ENCODE assay signal across 14 cellular contexts in genomic region chr17:21294321-21295035, GRCh38. TPM values are rescaled to one million over a fixed set of nuclear protein-coding genes. Genes with fewer than 3 reads are reported as not detected.
DNase-seq lines count a peak whose midpoint lies in the region; ATAC-seq and TF ChIP-seq lines count a peak whose summit lies in the region.
"Had no signal": no experiment of that assay in that cellular context is flagged by ENCODE, and none has a peak within 500 bp of the region (broad histone marks: within the 10 kb centered on the region; RNA-seq: fewer than 3 reads in every experiment).

No MANE protein-coding gene starts in this region.

- H3K4me2 ChIP-seq in BLaER1 treated with 17β-estradiol and CSF1 and Interleukin-3, amounts not matched to agents 10 nM and 100 nM: peak overlapping the region; percentile 4 to 69 (median 34); a peak in 19 of 22 replicates

- H3K36me3 Mint-ChIP-seq in brain: peaks cover 4% of the 10 kb centered on the region
- H3K36me3 Mint-ChIP-seq in naive thymus-derived CD8-positive, alpha-beta T cell: peaks cover 0 to 32% (median 0%) of the 10 kb centered on the region in 3 donors

- no peak overlapping the region for H3K4me3 ChIP-seq in BLaER1 treated with 17β-estradiol and CSF1 and Interleukin-3, amounts not matched to agents 10 nM and 100 nM
- no peak overlapping the region for H3K4me3 ChIP-seq in H7 (ENCODE audit: insufficient read depth, low read depth, low read length)
- H3K4me3 ChIP-seq in dorsolateral prefrontal cortex: no peak overlapping the region
- H3K4me3 ChIP-seq: MG63, SK-N-MC had no signal

- no peak overlapping the region for H3K4me3 Mint-ChIP-seq in brain
- H3K4me3 Mint-ChIP-seq in naive thymus-derived CD8-positive, alpha-beta T cell: no peak overlapping the region

- H3K27me3 ChIP-seq in BLaER1 treated with 17β-estradiol and CSF1 and Interleukin-3, amounts not matched to agents 10 nM and 100 nM: no peaks in the 10 kb centered on the region
- H3K27me3 ChIP-seq in H7 (ENCODE audit: control insufficient read depth, insufficient read depth, low read length) (no peaks in the 10 kb centered on the region), dorsolateral prefrontal cortex (peaks cover 0 to 19% (median 0%) of the 10 kb centered on the region in 45 donors)
- H3K27me3 ChIP-seq: MG63 had no signal

- peak overlapping the region in 3 of 5 experiments; percentile 3 to 17 (median 7) for H3K27ac Mint-ChIP-seq in brain
- H3K27ac Mint-ChIP-seq in naive thymus-derived CD8-positive, alpha-beta T cell: peak overlapping the region in 7 of 10 donors; percentile 16 to 79 (median 33)

- H3K4me1 ChIP-seq in BLaER1 treated with 17β-estradiol and CSF1 and Interleukin-3, amounts not matched to agents 10 nM and 100 nM: peaks cover 69 to 100% (median 98%) of the 10 kb centered on the region in 10 experiments

- H3K4me1 Mint-ChIP-seq in brain: peaks cover 12% of the 10 kb centered on the region
- H3K4me1 Mint-ChIP-seq in naive thymus-derived CD8-positive, alpha-beta T cell: peaks cover 17 to 50% (median 30%) of the 10 kb centered on the region in 4 donors

- H4K20me1 ChIP-seq in BLaER1 treated with 17β-estradiol and CSF1 and Interleukin-3, amounts not matched to agents 10 nM and 100 nM: peaks cover 93 to 100% (median 100%) of the 10 kb centered on the region in 11 experiments

- H3K9me3 ChIP-seq in BLaER1 treated with 17β-estradiol and CSF1 and Interleukin-3, amounts not matched to agents 10 nM and 100 nM (replicated peaks in 1 of 11): no peaks in the 10 kb centered on the region
- H3K9me3 ChIP-seq: MG63 had no signal

- peak; percentile 32 for DNase-seq in H7
- DNase-seq in naive thymus-derived CD8-positive, alpha-beta T cell: no peak
- DNase-seq in activated CD4-positive, CD25-positive, alpha-beta regulatory T cell (lab: John Stamatoyannopoulos, UW): no peak
- no peak for DNase-seq in stimulated activated CD4-positive, alpha-beta T cell treated with anti-CD3 and anti-CD28 coated beads, Interleukin-4, amount 100 ng/mL, for 24 hours
- no peak for DNase-seq in dorsolateral prefrontal cortex
- DNase-seq in GDM1 (lab: John Stamatoyannopoulos, UW): no peak
- DNase-seq: central memory CD4-positive, alpha-beta T cell; MG63; stimulated activated CD4-positive, alpha-beta T cell treated with anti-CD3 and anti-CD28 coated beads, Interleukin-4, amount 100 ng/mL, for 4 hours had no signal

- POLR2A ChIA-PET in naive thymus-derived CD8-positive, alpha-beta T cell (lab: Charles Lee): interaction anchor here (0.6 kb wide), 1 partner anchor 17 kb away, joined by 10 read pairs; no protein-coding TSS in a partner anchor

- H3K27ac ChIP-seq in BLaER1 treated with 17β-estradiol and CSF1 and Interleukin-3, amounts not matched to agents 10 nM and 100 nM: peak overlapping the region; percentile 1 to 97 (median 50); a peak in 18 of 22 replicates
- no peak overlapping the region for H3K27ac ChIP-seq in dorsolateral prefrontal cortex
- H3K27ac ChIP-seq: HL-60, SK-N-MC had no signal

- peaks cover 3% of the 10 kb centered on the region for H3K27me3 Mint-ChIP-seq in brain
- peaks cover 2 to 17% (median 6%) of the 10 kb centered on the region in 5 donors for H3K27me3 Mint-ChIP-seq in naive thymus-derived CD8-positive, alpha-beta T cell

- peaks cover 8 to 79% (median 24%) of the 10 kb centered on the region in 5 experiments for H3K9me3 Mint-ChIP-seq in brain
- peaks cover 0 to 35% (median 9%) of the 10 kb centered on the region in 9 donors for H3K9me3 Mint-ChIP-seq in naive thymus-derived CD8-positive, alpha-beta T cell

- no peak for ATAC-seq in naive thymus-derived CD8-positive, alpha-beta T cell
- ATAC-seq: activated CD4-positive, CD25-positive, alpha-beta regulatory T cell treated with anti-CD3 and anti-CD28 coated beads, Interleukin-2, amount 50 U/mL, for 24 hours had no signal

- intact Hi-C loops in dorsolateral prefrontal cortex (cut with DNase I): loop anchor here in 1 of 2 donors (10.0 kb wide), 1 partner anchor 870 kb away; no protein-coding TSS in a partner anchor

- TF ChIP-seq CTCF in brain (conservative IDR thresholded peaks at IDR 0.05): no peak
- TF ChIP-seq CTCF in dorsolateral prefrontal cortex (IDR thresholded peaks at IDR 0.05 in 54 of 56, conservative IDR thresholded peaks at IDR 0.05 in 2 of 56; ENCODE audit: low read depth in 1 of 56, partially characterized antibody in 56 of 56): no peak

- peaks cover 37 to 91% (median 58%) of the 10 kb centered on the region in 11 experiments for H3K36me3 ChIP-seq in BLaER1 treated with 17β-estradiol and CSF1 and Interleukin-3, amounts not matched to agents 10 nM and 100 nM
- no peaks in the 10 kb centered on the region for H3K36me3 ChIP-seq in H7 (replicated peaks; ENCODE audit: control insufficient read depth, insufficient read depth, low read length)

- peak overlapping the region in 10 of 11 experiments; percentile 17 to 68 (median 37); a peak in 17 of 22 replicates for H3K9ac ChIP-seq in BLaER1 treated with 17β-estradiol and CSF1 and Interleukin-3, amounts not matched to agents 10 nM and 100 nM

RNA-seq across cellular contexts. Expression of gene MAP2K3, which starts 10.0 kb away (rescaled TPM):
- 26.1 and 27.5 TPM in 2 replicates for total RNA-seq in H7 (2014; rRNA removed; shearing (Covaris generic))
- 19.0 TPM for polyA plus RNA-seq in brain (ENCODE audit: insufficient read depth, low read depth, low replicate concordance)
- total RNA-seq in naive thymus-derived CD8-positive, alpha-beta T cell: 10 to 100 TPM; 39.4 to 42.2 TPM
- 10 to 100 TPM; 49.0 to 69.4 (median 49.7) TPM for polyA plus RNA-seq in naive thymus-derived CD8-positive, alpha-beta T cell
- 10 to 100 TPM in 119 of 120 experiments, 1 to 10 TPM in 1; 9.6 to 38.2 (median 18.5) TPM for total RNA-seq in dorsolateral prefrontal cortex

RNA-seq across cellular contexts. Expression of gene NATD1, which starts 41.3 kb away (rescaled TPM):
- 12.3 and 12.9 TPM in 2 replicates for total RNA-seq in H7 (2014; rRNA removed; shearing (Covaris generic))
- polyA plus RNA-seq in brain (ENCODE audit: insufficient read depth, low read depth, low replicate concordance): 19.6 TPM
- 1 to 10 TPM; 9.2 to 9.3 TPM for total RNA-seq in naive thymus-derived CD8-positive, alpha-beta T cell
- 1 to 10 TPM in 1 of 3 donors, under 1 TPM in 2; 0.60 to 1.2 (median 0.99) TPM for polyA plus RNA-seq in naive thymus-derived CD8-positive, alpha-beta T cell
- total RNA-seq in dorsolateral prefrontal cortex: 10 to 100 TPM in 14 of 120 experiments, 1 to 10 TPM in 106; 5.2 to 13.5 (median 7.6) TPM

Comparison
In these comparisons a context has a peak if more than half of its experiments do, and no peak if none do; other contexts are left out.
1. H3K27ac ChIP-seq: peak in BLaER1 treated with 17β-estradiol and CSF1 and Interleukin-3, amounts not matched to agents 10 nM and 100 nM (11 of 11); none in dorsolateral prefrontal cortex (0 of 59).